14 cellular contexts compared by ENCODE assay signal in the genomic region with DNA sequence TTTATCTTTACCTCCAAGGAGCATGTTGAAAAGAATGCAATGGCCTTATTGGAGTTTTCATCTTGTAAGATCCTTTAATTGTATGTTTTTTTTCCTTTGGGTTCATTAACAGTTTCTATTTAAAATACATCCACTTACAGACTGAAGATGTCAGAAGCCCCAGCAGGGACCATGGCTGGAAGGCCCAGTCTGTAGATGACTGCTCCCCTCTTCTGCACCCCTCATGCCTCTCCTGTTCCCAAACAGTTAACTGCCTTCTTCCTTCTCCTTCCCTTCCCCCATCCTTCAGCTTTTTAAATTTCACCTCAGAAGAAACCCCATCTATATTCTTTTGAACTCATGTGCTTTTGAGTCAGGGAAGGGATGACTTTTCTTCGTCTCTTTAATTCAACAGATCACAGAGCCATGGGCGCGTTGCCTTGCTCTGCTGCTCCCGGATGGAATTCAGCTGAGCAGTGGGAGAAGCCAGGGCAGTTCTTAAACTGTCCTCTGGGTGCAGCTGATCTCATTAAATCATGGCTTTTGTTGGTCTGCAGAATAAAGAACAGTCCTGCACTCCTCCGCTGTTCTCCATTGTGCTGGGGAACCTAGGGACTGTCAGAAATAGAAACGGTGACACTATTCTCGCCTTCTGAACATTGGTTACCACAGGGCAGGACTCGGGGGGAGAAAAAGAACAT.
DNase-seq lines count a peak whose midpoint lies in the region; ATAC-seq, FAIRE-seq and TF ChIP-seq lines count a peak whose summit lies in the region.
"Had no signal": no experiment of that assay in that cellular context is flagged by ENCODE, and none has a peak within 500 bp of the region (broad histone marks: within the 10 kb centered on the region; RNA-seq: fewer than 3 reads in every experiment).

No MANE protein-coding gene starts in this region.

- H4K20me1 ChIP-seq in GM23338 (replicated peaks; ENCODE audit: insufficient read depth) (no peaks in the 10 kb centered on the region; the same call in 1 of the 2 replicates), K562 (replicated peaks; ENCODE audit: control insufficient read depth, insufficient read depth, low read length) (no peaks in the 10 kb centered on the region)

- H3K36me3 Mint-ChIP-seq in GM23338 (ENCODE audit: low read depth): no peaks in the 10 kb centered on the region
- H3K36me3 Mint-ChIP-seq in activated CD4-positive, alpha-beta T cell treated with anti-CD3 and anti-CD28 coated beads, Interleukin-2, amount 10 ng/mL, durations not matched to agents 7 days and 5 days (ENCODE audit: low read depth): no peaks in the 10 kb centered on the region
- H3K36me3 Mint-ChIP-seq: stimulated activated effector memory CD8-positive, alpha-beta T cell treated with anti-CD3 and anti-CD28 coated beads, Interleukin-12 subunit alpha, Interleukin-12 subunit beta, amount 100 ng/mL, for 72 hours had no signal

- in situ Hi-C loops in K562 (cut with MboI): no loop called here

- BruUV-seq in K562 (replicated peaks; lab: Mats Ljungman, UMichigan): no TSS peak

- H3K27ac ChIP-seq in GM23338 (ENCODE audit: low read depth): no peak overlapping the region
- H3K27ac ChIP-seq in K562 (ENCODE audit: extremely low read depth, low read depth, low read length): no peak overlapping the region
- peak overlapping the region; percentile 70 for H3K27ac ChIP-seq in left ventricle myocardium inferior (replicated peaks)
- H3K27ac ChIP-seq: colonic mucosa had no signal

- H2AFZ ChIP-seq in GM23338 (no peak overlapping the region), K562 (ENCODE audit: low read depth, low read length) (no peak overlapping the region)

- FAIRE-seq in K562 (lab: Jason Lieb, UNC): no peak
- FAIRE-seq: HTR-8/SVneo had no signal

- peaks cover 3% of the 10 kb centered on the region; the same call in 1 of the 2 replicates for H3K9me2 ChIP-seq in GM23338 (ENCODE audit: insufficient read depth)

- H3K27me3 ChIP-seq in GM23338 (ENCODE audit: insufficient read depth) (no peaks in the 10 kb centered on the region), K562 (ENCODE audit: control insufficient read depth in 2 of 2, insufficient read depth in 2 of 2, low read length in 2 of 2) (peaks cover 5 to 9% of the 10 kb centered on the region in 2 experiments; a peak in 3 of 5 replicates), left ventricle myocardium inferior (ENCODE audit: low read depth) (no peaks in the 10 kb centered on the region)
- H3K27me3 ChIP-seq: colonic mucosa had no signal

- peaks cover 3% of the 10 kb centered on the region; the same call in 1 of the 2 replicates for H3K4me1 ChIP-seq in GM23338 (ENCODE audit: insufficient read depth)
- no peaks in the 10 kb centered on the region; a peak in 2 of 5 replicates for H3K4me1 ChIP-seq in K562 (replicated peaks in 1 of 2; ENCODE audit: control insufficient read depth in 2 of 2, insufficient read depth in 2 of 2, low read length in 2 of 2)
- H3K4me1 ChIP-seq in left ventricle myocardium inferior: peaks cover 10% of the 10 kb centered on the region
- H3K4me1 ChIP-seq: colonic mucosa had no signal

- intact Hi-C loops in K562 (cut with micrococcal nuclease): no loop called here
- intact Hi-C loops in left ventricle myocardium inferior (cut with micrococcal nuclease): no loop called here
- intact Hi-C loops in posterior cingulate gyrus (cut with DNase I): no loop called here

- H3K4me2 ChIP-seq in GM23338: no peak overlapping the region
- no peak overlapping the region for H3K4me2 ChIP-seq in K562 (ENCODE audit: insufficient read depth, low read length)

- peak; percentile 99 for ATAC-seq in GM23338
- ATAC-seq in K562: peak; percentile 83
- no peak for ATAC-seq in GM21447 (IDR thresholded peaks at IDR 0.05; ENCODE audit: unreplicated experiment)
- ATAC-seq in HG03045 (IDR thresholded peaks at IDR 0.05; ENCODE audit: unreplicated experiment): no peak
- ATAC-seq: left colon; stimulated activated effector memory CD8-positive, alpha-beta T cell treated with anti-CD3 and anti-CD28 coated beads, Interleukin-12 subunit alpha, Interleukin-12 subunit beta, amount 100 ng/mL, for 72 hours had no signal

- DNase-seq in GM23338 (ENCODE audit: low spot score) (peak; percentile 73), K562 (ENCODE audit: extremely low read depth in 1 of 4, low spot score in 3 of 4) (no peak), left ventricle myocardium inferior (no peak), posterior cingulate gyrus (peak in 7 of 10 donors; percentile 17 to 87 (median 28))
- no peak for DNase-seq in stimulated activated CD4-positive, alpha-beta T cell treated with anti-CD3 and anti-CD28 coated beads, Interleukin-4, amount 100 ng/mL, for 24 hours
- DNase-seq in activated CD4-positive, alpha-beta T cell treated with anti-CD3 and anti-CD28 coated beads, Interleukin-2, amount 10 ng/mL, durations not matched to agents 7 days and 5 days: no peak
- DNase-seq: colonic mucosa, DND-41, left colon had no signal

- no peaks in the 10 kb centered on the region for H3F3A ChIP-seq in GM23338 (replicated peaks; ENCODE audit: low read depth)

- WGBS in K562 (ENCODE audit: insufficient coverage, low coverage, missing lambda C conversion rate): 10% methylated on average over 8 of the region's 8 CpGs

- H3K9me3 ChIP-seq in K562 (replicated peaks; ENCODE audit: control insufficient read depth, insufficient read depth, low read depth, low read length) (no peaks in the 10 kb centered on the region), left ventricle myocardium inferior (replicated peaks) (peaks cover 3% of the 10 kb centered on the region)
- H3K9me3 ChIP-seq: colonic mucosa had no signal

- no peaks in the 10 kb centered on the region for H3K27me3 Mint-ChIP-seq in GM23338 (ENCODE audit: insufficient read depth, low read depth, poor library complexity)
- no peaks in the 10 kb centered on the region for H3K27me3 Mint-ChIP-seq in activated CD4-positive, alpha-beta T cell treated with anti-CD3 and anti-CD28 coated beads, Interleukin-2, amount 10 ng/mL, durations not matched to agents 7 days and 5 days

- H3K4me1 Mint-ChIP-seq in GM23338: peaks cover 7% of the 10 kb centered on the region; the same call in 2 of the 3 replicates
- no peaks in the 10 kb centered on the region for H3K4me1 Mint-ChIP-seq in activated CD4-positive, alpha-beta T cell treated with anti-CD3 and anti-CD28 coated beads, Interleukin-2, amount 10 ng/mL, durations not matched to agents 7 days and 5 days
- H3K4me1 Mint-ChIP-seq: stimulated activated effector memory CD8-positive, alpha-beta T cell treated with anti-CD3 and anti-CD28 coated beads, Interleukin-12 subunit alpha, Interleukin-12 subunit beta, amount 100 ng/mL, for 72 hours had no signal

- no peak overlapping the region for H3K9ac ChIP-seq in K562 (ENCODE audit: insufficient read depth in 1 of 2, low read depth in 2 of 2, low read length in 2 of 2)

- no peaks in the 10 kb centered on the region for H3K9me1 ChIP-seq in K562 (ENCODE audit: control insufficient read depth, insufficient read depth, low read length)

- H3K4me3 ChIP-seq in GM23338 (no peak overlapping the region), K562 (no peak overlapping the region), left ventricle myocardium inferior (no peak overlapping the region)
- H3K4me3 ChIP-seq: colonic mucosa had no signal

- TF ChIP-seq POLR2A in K562 (conservative IDR thresholded peaks at IDR 0.05): no peak

- H3K36me3 ChIP-seq in GM23338 (ENCODE audit: insufficient read depth) (no peaks in the 10 kb centered on the region), K562 (ENCODE audit: control insufficient read depth, insufficient read depth, low read length) (no peaks in the 10 kb centered on the region), left ventricle myocardium inferior (peaks cover 11% of the 10 kb centered on the region)
- H3K36me3 ChIP-seq: colonic mucosa had no signal

- no peak for TF ChIP-seq EP300 in K562 (IDR thresholded peaks at IDR 0.05; ENCODE audit: low read length)

- peak; percentile 26 to 48 for TF ChIP-seq CTCF in GM23338 (conservative IDR thresholded peaks at IDR 0.05; ENCODE audit: low read depth in 2 of 2)
- TF ChIP-seq CTCF in K562 (IDR thresholded peaks at IDR 0.05 in 2 of 3, conservative IDR thresholded peaks at IDR 0.05 in 1 of 3; ENCODE audit: insufficient read depth in 2 of 3, low read depth in 1 of 3, low read length in 3 of 3): peak in 2 of 3 experiments; percentile 22 to 39; a peak in 2 of 6 replicates
- peak; percentile 65 for TF ChIP-seq CTCF in left ventricle myocardium inferior (IDR thresholded peaks at IDR 0.05; ENCODE audit: borderline replicate concordance)

- no peak overlapping the region for H3K27ac Mint-ChIP-seq in GM23338
- H3K27ac Mint-ChIP-seq in activated CD4-positive, alpha-beta T cell treated with anti-CD3 and anti-CD28 coated beads, Interleukin-2, amount 10 ng/mL, durations not matched to agents 7 days and 5 days: no peak overlapping the region
- H3K27ac Mint-ChIP-seq: stimulated activated effector memory CD8-positive, alpha-beta T cell treated with anti-CD3 and anti-CD28 coated beads, Interleukin-12 subunit alpha, Interleukin-12 subunit beta, amount 100 ng/mL, for 72 hours; T-helper 1 cell treated with Interleukin-12 subunit alpha and Interleukin-12 subunit beta and Interleukin-4 antibody, amounts not matched to agents 30 μg/mL and 1 μg/mL, for 36 hours had no signal

- H3K79me2 ChIP-seq in GM23338 (replicated peaks; ENCODE audit: insufficient read depth) (no peaks in the 10 kb centered on the region), K562 (ENCODE audit: control insufficient read depth, insufficient read depth, low read length) (no peaks in the 10 kb centered on the region)

- H3K9me3 Mint-ChIP-seq in GM23338: no peaks in the 10 kb centered on the region
- no peaks in the 10 kb centered on the region for H3K9me3 Mint-ChIP-seq in activated CD4-positive, alpha-beta T cell treated with anti-CD3 and anti-CD28 coated beads, Interleukin-2, amount 10 ng/mL, durations not matched to agents 7 days and 5 days
- H3K9me3 Mint-ChIP-seq: stimulated activated effector memory CD8-positive, alpha-beta T cell treated with anti-CD3 and anti-CD28 coated beads, Interleukin-12 subunit alpha, Interleukin-12 subunit beta, amount 100 ng/mL, for 72 hours; T-helper 1 cell treated with Interleukin-12 subunit alpha and Interleukin-12 subunit beta and Interleukin-4 antibody, amounts not matched to agents 30 μg/mL and 1 μg/mL, for 36 hours had no signal

- no peak overlapping the region for H3K4me3 Mint-ChIP-seq in GM23338
- H3K4me3 Mint-ChIP-seq in activated CD4-positive, alpha-beta T cell treated with anti-CD3 and anti-CD28 coated beads, Interleukin-2, amount 10 ng/mL, durations not matched to agents 7 days and 5 days: no peak overlapping the region
- H3K4me3 Mint-ChIP-seq: stimulated activated effector memory CD8-positive, alpha-beta T cell treated with anti-CD3 and anti-CD28 coated beads, Interleukin-12 subunit alpha, Interleukin-12 subunit beta, amount 100 ng/mL, for 72 hours; T-helper 1 cell treated with Interleukin-12 subunit alpha and Interleukin-12 subunit beta and Interleukin-4 antibody, amounts not matched to agents 30 μg/mL and 1 μg/mL, for 36 hours had no signal

- no peak for TF ChIP-seq RAD21 in K562 (CRISPR knock-in tag; conservative IDR thresholded peaks at IDR 0.05 in 1 of 2, IDR thresholded peaks at IDR 0.05 in 1 of 2)

- CTCF ChIA-PET in K562 (lab: Yijun Ruan, JAX; ENCODE audit: low intra/inter-chr PET ratio): no interaction called here
- CTCF ChIA-PET in activated CD4-positive, alpha-beta T cell treated with anti-CD3 and anti-CD28 coated beads, Interleukin-2, amount 10 ng/mL, durations not matched to agents 7 days and 5 days (lab: Charles Lee): no interaction called here

- POLR2A ChIA-PET in K562 (lab: Yijun Ruan, JAX): interaction anchor here (0.7 to 1.0 kb wide), 3 partner anchors 9 to 266 kb away, joined by 3 to 5 read pairs (median 5); no protein-coding TSS in a partner anchor
- POLR2A ChIA-PET in activated CD4-positive, alpha-beta T cell treated with anti-CD3 and anti-CD28 coated beads, Interleukin-2, amount 10 ng/mL, durations not matched to agents 7 days and 5 days (lab: Charles Lee): no interaction called here

Comparison
In these comparisons a context has a peak if more than half of its experiments do, and no peak if none do; other contexts are left out.
1. ATAC-seq: peak in GM23338 (single experiment) and K562 (single experiment); none in GM21447 (single experiment) and HG03045 (single experiment).
2. DNase-seq: peak in GM23338 (single experiment) and posterior cingulate gyrus (7 of 10); none in K562 (0 of 4), left ventricle myocardium inferior (single experiment), stimulated activated CD4-positive, alpha-beta T cell treated with anti-CD3 and anti-CD28 coated beads, Interleukin-4, amount 100 ng/mL, for 24 hours (single experiment) and activated CD4-positive, alpha-beta T cell treated with anti-CD3 and anti-CD28 coated beads, Interleukin-2, amount 10 ng/mL, durations not matched to agents 7 days and 5 days (single experiment).
3. Peak in every context shown above with its lines, with median percentiles within 50 percentile points of each other: CTCF ChIP-seq.